In the genomic region with DNA sequence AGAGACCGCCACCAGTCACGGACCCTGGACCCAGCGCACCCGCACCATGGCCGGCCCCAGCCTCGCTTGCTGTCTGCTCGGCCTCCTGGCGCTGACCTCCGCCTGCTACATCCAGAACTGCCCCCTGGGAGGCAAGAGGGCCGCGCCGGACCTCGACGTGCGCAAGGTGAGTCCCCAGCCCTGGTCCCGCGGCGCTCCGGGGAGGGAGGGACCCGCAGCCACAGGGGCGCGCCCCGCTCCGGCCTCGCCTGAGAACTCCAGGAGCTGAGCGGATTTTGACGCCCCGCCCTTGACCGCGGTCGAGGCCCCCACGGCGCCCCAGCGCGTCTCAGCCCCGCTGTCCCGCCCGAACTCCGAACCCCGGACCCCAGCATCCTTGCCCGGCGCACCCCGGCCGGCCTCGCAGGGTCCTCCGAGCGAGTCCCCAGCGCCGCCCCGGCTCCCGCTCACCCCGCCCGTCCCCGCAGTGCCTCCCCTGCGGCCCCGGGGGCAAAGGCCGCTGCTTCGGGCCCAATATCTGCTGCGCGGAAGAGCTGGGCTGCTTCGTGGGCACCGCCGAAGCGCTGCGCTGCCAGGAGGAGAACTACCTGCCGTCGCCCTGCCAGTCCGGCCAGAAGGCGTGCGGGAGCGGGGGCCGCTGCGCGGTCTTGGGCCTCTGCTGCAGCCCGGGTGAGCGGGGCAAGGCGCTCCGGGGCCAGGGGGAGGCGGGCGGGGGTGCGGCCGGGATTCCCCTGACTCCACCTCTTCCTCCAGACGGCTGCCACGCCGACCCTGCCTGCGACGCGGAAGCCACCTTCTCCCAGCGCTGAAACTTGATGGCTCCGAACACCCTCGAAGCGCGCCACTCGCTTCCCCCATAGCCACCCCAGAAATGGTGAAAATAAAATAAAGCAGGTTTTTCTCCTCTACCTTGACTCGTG, we compare ENCODE assay signal across 9 cellular contexts. TPM values are rescaled to one million over a fixed set of nuclear protein-coding genes. Genes with fewer than 3 reads are reported as not detected.
DNase-seq lines count a peak whose midpoint lies in the region; ATAC-seq, FAIRE-seq and TF ChIP-seq lines count a peak whose summit lies in the region.
"Had no signal": no experiment of that assay in that cellular context is flagged by ENCODE, and none has a peak within 500 bp of the region (broad histone marks: within the 10 kb centered on the region; RNA-seq: fewer than 3 reads in every experiment).

OXT (plus strand) TSS at position 11 of the 920 bp plus-strand sequence; CDS start at position 47, 36 bp downstream.

- FAIRE-seq in GM19239 (lab: Jason Lieb, UNC), result no peak

- intact Hi-C loops in ascending aorta (cut with DNase I), result no loop called here

- H3K9me3 Mint-ChIP-seq in T-helper 2 cell treated with Interferon-gamma antibody and Interleukin-4, amounts not matched to agents 5 μg/mL and 100 μg/mL, for 36 hours, result no peaks in the 10 kb centered on the region

- H3K27me3 ChIP-seq in ascending aorta (no peaks in the 10 kb centered on the region), liver (ENCODE audit: control insufficient read depth in 4 of 4, insufficient read depth in 4 of 4, low read length in 3 of 4) (peaks cover 0 to 3% (median 0%) of the 10 kb centered on the region in 4 donors)

- WGBS in liver, result 19% methylated on average over 95 of the region's 95 CpGs

- H3K4me3 Mint-ChIP-seq in T-helper 2 cell treated with Interferon-gamma antibody and Interleukin-4, amounts not matched to agents 5 μg/mL and 100 μg/mL, for 36 hours, result peak within 1 kb of the TSS; percentile 81

- H3K36me3 Mint-ChIP-seq in T-helper 2 cell treated with Interferon-gamma antibody and Interleukin-4, amounts not matched to agents 5 μg/mL and 100 μg/mL, for 36 hours (ENCODE audit: low read depth), result peaks cover 2% of the 10 kb centered on the region

- H3K4me1 ChIP-seq in ascending aorta (peaks cover 0 to 6% of the 10 kb centered on the region in 2 donors), liver (ENCODE audit: control insufficient read depth in 4 of 4, insufficient read depth in 4 of 4, low read length in 3 of 4) (peaks cover 7 to 47% (median 33%) of the 10 kb centered on the region in 4 donors)

- ATAC-seq in HG03196 (IDR thresholded peaks at IDR 0.05; ENCODE audit: unreplicated experiment), result no peak

- peak within 1 kb of the TSS; percentile 61 to 62 for H3K4me3 ChIP-seq in ascending aorta
- peak within 1 kb of the TSS in 2 of 3 donors; percentile 18 to 51 for H3K4me3 ChIP-seq in liver (ENCODE audit: low read depth in 1 of 3, low read length in 3 of 3)

- TF ChIP-seq CTCF in ascending aorta (IDR thresholded peaks at IDR 0.05) (no peak), liver (IDR thresholded peaks at IDR 0.05; ENCODE audit: low read depth, low read length, missing input control) (no peak)

- H3K27ac ChIP-seq in ascending aorta (no peak within 1 kb of the TSS), liver (ENCODE audit: low read depth in 1 of 2, low read length in 2 of 2) (peak within 1 kb of the TSS in 1 of 2 donors; percentile 10)

- peaks cover 21% of the 10 kb centered on the region for H3K4me1 Mint-ChIP-seq in T-helper 2 cell treated with Interferon-gamma antibody and Interleukin-4, amounts not matched to agents 5 μg/mL and 100 μg/mL, for 36 hours (ENCODE audit: low read depth)

- peaks cover 7% of the 10 kb centered on the region for H3K27me3 Mint-ChIP-seq in T-helper 2 cell treated with Interferon-gamma antibody and Interleukin-4, amounts not matched to agents 5 μg/mL and 100 μg/mL, for 36 hours (ENCODE audit: low read depth)

- peak within 1 kb of the TSS; percentile 65 for H3K27ac Mint-ChIP-seq in T-helper 2 cell treated with Interferon-gamma antibody and Interleukin-4, amounts not matched to agents 5 μg/mL and 100 μg/mL, for 36 hours

- H3K9me3 ChIP-seq in ascending aorta (no peaks in the 10 kb centered on the region), liver (ENCODE audit: control insufficient read depth in 4 of 4, low read length in 3 of 4) (no peaks in the 10 kb centered on the region)

- H3K9ac ChIP-seq in liver (ENCODE audit: low read depth in 1 of 2, low read length in 2 of 2), result peak within 1 kb of the TSS in 1 of 2 donors; percentile 4

- peak; percentile 41 for DNase-seq in T-helper 2 cell treated with Interferon-gamma antibody and Interleukin-4, amounts not matched to agents 5 μg/mL and 100 μg/mL, for 36 hours (ENCODE audit: low spot score)
- DNase-seq in ascending aorta (ENCODE audit: low spot score in 2 of 2), result no peak
- peak; percentile 37 for DNase-seq in stimulated activated CD8-positive, alpha-beta memory T cell treated with anti-CD3 and anti-CD28 coated beads, Interleukin-12 subunit alpha, Interleukin-12 subunit beta, amount 100 ng/mL, for 24 hours (ENCODE audit: extremely low read depth)
- no peak for DNase-seq in cerebellar nuclear complex (lab: John Stamatoyannopoulos, UW)
- no peak for DNase-seq in DMS53 treated with DMSO at 0.1 percent for 48 hours (lab: John Stamatoyannopoulos, UW; ENCODE audit: unreplicated experiment)
- no peak for DNase-seq in GM19239 (ENCODE audit: insufficient read length, low spot score)

- H3K36me3 ChIP-seq in ascending aorta (no peaks in the 10 kb centered on the region), liver (ENCODE audit: control insufficient read depth in 4 of 4, insufficient read depth in 3 of 4, low read depth in 1 of 4, low read length in 3 of 4) (no peaks in the 10 kb centered on the region)

- TF ChIP-seq RAD21 in liver (IDR thresholded peaks at IDR 0.05), result no peak

TF ChIP-seq in liver, 16 proteins besides CTCF, POLR2A, EP300 and RAD21:
- TF ChIP-seq FOXA2 (IDR thresholded peaks at IDR 0.05) (no peak), HNF4G (IDR thresholded peaks at IDR 0.05) (no peak), HNF4A (conservative IDR thresholded peaks at IDR 0.05) (peak in 1 of 2 donors; percentile 51), SP1 (IDR thresholded peaks at IDR 0.05) (peak; percentile 28), JUND (IDR thresholded peaks at IDR 0.05) (no peak)
- TF ChIP-seq, protein P1, sequence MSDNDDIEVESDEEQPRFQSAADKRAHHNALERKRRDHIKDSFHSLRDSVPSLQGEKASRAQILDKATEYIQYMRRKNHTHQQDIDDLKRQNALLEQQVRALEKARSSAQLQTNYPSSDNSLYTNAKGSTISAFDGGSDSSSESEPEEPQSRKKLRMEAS (IDR thresholded peaks at IDR 0.05), result no peak

RNA-seq across cellular contexts. Expression of gene OXT, which starts in this region (rescaled TPM):
- total RNA-seq in ascending aorta (not detected), liver (1 to 10 TPM in 1 of 2 donors, under 1 TPM in 1; 0.75 to 6.5 TPM)
- 10 to 100 TPM in 1 of 2 donors, 1 to 10 TPM in 1; 2.0 to 41.6 TPM for polyA plus RNA-seq in liver
- total RNA-seq: M059J had no signal

Comparison
In these comparisons a context has a peak if more than half of its experiments do, and no peak if none do; other contexts are left out.
1. DNase-seq: peak in T-helper 2 cell treated with Interferon-gamma antibody and Interleukin-4, amounts not matched to agents 5 μg/mL and 100 μg/mL, for 36 hours (single experiment) and stimulated activated CD8-positive, alpha-beta memory T cell treated with anti-CD3 and anti-CD28 coated beads, Interleukin-12 subunit alpha, Interleukin-12 subunit beta, amount 100 ng/mL, for 24 hours (single experiment); none in ascending aorta (0 of 2), cerebellar nuclear complex (0 of 2), DMS53 treated with DMSO at 0.1 percent for 48 hours (single experiment) and GM19239 (single experiment).